In the genomic region with DNA sequence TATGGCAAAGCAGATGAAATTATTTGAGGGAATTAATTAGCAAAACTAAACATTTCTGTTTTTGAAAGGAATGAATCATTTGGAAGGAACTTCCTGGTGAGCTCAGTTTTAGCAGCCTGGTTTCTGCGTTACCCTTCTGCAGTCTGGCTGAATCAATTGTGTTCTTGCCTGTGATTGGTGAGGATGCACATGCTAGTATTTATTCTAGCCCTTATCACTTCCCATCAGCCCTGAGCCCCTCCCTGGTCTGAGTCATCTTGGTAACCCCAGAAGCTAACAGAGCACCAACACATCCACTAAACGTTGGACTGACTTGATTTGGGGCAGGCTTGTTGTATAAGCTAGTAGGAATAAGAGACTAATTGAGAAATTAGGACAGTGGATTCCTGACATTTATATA, we compare ENCODE assay signal across 8 cellular contexts. TPM values are rescaled to one million over a fixed set of nuclear protein-coding genes. Genes with fewer than 3 reads are reported as not detected.
DNase-seq lines count a peak whose midpoint lies in the region; ATAC-seq and TF ChIP-seq lines count a peak whose summit lies in the region.

No MANE protein-coding gene starts in this region.

- no peaks in the 10 kb centered on the region for H3K9me3 ChIP-seq in prostate gland

- CTCF ChIA-PET in activated CD4-positive, alpha-beta T cell treated with anti-CD3 and anti-CD28 coated beads, Interleukin-2, amount 10 ng/mL, durations not matched to agents 7 days and 5 days (lab: Charles Lee) = interaction anchor here (0.6 to 3.2 kb wide), 12 partner anchors 9 to 159 kb away, joined by 3 to 13 read pairs (median 3); a partner anchor contains a TSS

- peak overlapping the region in 6 of 7 donors; percentile 2 to 78 (median 70) for H3K27ac Mint-ChIP-seq in CD14-positive monocyte
- peak overlapping the region; percentile 69 for H3K27ac Mint-ChIP-seq in activated CD4-positive, alpha-beta T cell treated with anti-CD3 and anti-CD28 coated beads, Interleukin-2, amount 10 ng/mL, durations not matched to agents 7 days and 5 days

- WGBS in prostate gland = 16% methylated on average over 2 of the region's 2 CpGs

- H3K4me1 ChIP-seq in prostate gland (replicated peaks) = no peaks in the 10 kb centered on the region

- peaks cover under 1 to 4% (median 2%) of the 10 kb centered on the region in 3 donors for H3K27me3 Mint-ChIP-seq in CD14-positive monocyte (ENCODE audit: low read depth in 3 of 3)
- H3K27me3 Mint-ChIP-seq in activated CD4-positive, alpha-beta T cell treated with anti-CD3 and anti-CD28 coated beads, Interleukin-2, amount 10 ng/mL, durations not matched to agents 7 days and 5 days = peaks cover 4% of the 10 kb centered on the region

- no peaks in the 10 kb centered on the region for H3K36me3 ChIP-seq in prostate gland

- peaks cover 43% of the 10 kb centered on the region for H3K4me1 Mint-ChIP-seq in CD14-positive monocyte
- peaks cover 55% of the 10 kb centered on the region for H3K4me1 Mint-ChIP-seq in activated CD4-positive, alpha-beta T cell treated with anti-CD3 and anti-CD28 coated beads, Interleukin-2, amount 10 ng/mL, durations not matched to agents 7 days and 5 days

- no peak overlapping the region for H3K4me3 Mint-ChIP-seq in CD14-positive monocyte
- H3K4me3 Mint-ChIP-seq in activated CD4-positive, alpha-beta T cell treated with anti-CD3 and anti-CD28 coated beads, Interleukin-2, amount 10 ng/mL, durations not matched to agents 7 days and 5 days = no peak overlapping the region

- POLR2A ChIA-PET in activated CD4-positive, alpha-beta T cell treated with anti-CD3 and anti-CD28 coated beads, Interleukin-2, amount 10 ng/mL, durations not matched to agents 7 days and 5 days (lab: Charles Lee) = interaction anchor here (1.0 kb wide), 1 partner anchor 12 kb away, joined by 3 read pairs; no protein-coding TSS in a partner anchor

- no peaks in the 10 kb centered on the region for H3K27me3 ChIP-seq in prostate gland (replicated peaks; ENCODE audit: insufficient read depth)

- H3K4me3 ChIP-seq in prostate gland = no peak overlapping the region

- H3K36me3 Mint-ChIP-seq in CD14-positive monocyte = peaks cover 11 to 17% of the 10 kb centered on the region in 2 donors
- H3K36me3 Mint-ChIP-seq in activated CD4-positive, alpha-beta T cell treated with anti-CD3 and anti-CD28 coated beads, Interleukin-2, amount 10 ng/mL, durations not matched to agents 7 days and 5 days (ENCODE audit: low read depth) = peaks cover 9% of the 10 kb centered on the region

- intact Hi-C loops in CD14-positive monocyte (cut with micrococcal nuclease) = no loop called here
- intact Hi-C loops in prostate gland (cut with DNase I) = loop anchor here (10.0 kb wide), 1 partner anchor 46 kb away; no protein-coding TSS in a partner anchor

- H3K27ac ChIP-seq in prostate gland = peak overlapping the region in 1 of 2 donors; percentile 41

- TF ChIP-seq CTCF in CD14-positive monocyte (IDR thresholded peaks at IDR 0.05) (no peak), prostate gland (IDR thresholded peaks at IDR 0.05) (no peak)

- DNase-seq in CD14-positive monocyte (ENCODE audit: low spot score) = peak; percentile 71
- DNase-seq in HT1080 (ENCODE audit: low read depth) = peak; percentile 99
- peak; percentile 66 for DNase-seq in activated CD4-positive, alpha-beta T cell treated with anti-CD3 and anti-CD28 coated beads, Interleukin-2, amount 10 ng/mL, durations not matched to agents 7 days and 5 days
- peak; percentile 47 for DNase-seq in prostate gland (ENCODE audit: low spot score)
- no peak for DNase-seq in NCI-H524 (lab: John Stamatoyannopoulos, UW)

- TF ChIP-seq POLR2A in prostate gland (IDR thresholded peaks at IDR 0.05) = no peak

- H3K9me3 Mint-ChIP-seq in CD14-positive monocyte = no peaks in the 10 kb centered on the region
- H3K9me3 Mint-ChIP-seq in activated CD4-positive, alpha-beta T cell treated with anti-CD3 and anti-CD28 coated beads, Interleukin-2, amount 10 ng/mL, durations not matched to agents 7 days and 5 days = no peaks in the 10 kb centered on the region

- ATAC-seq in esophagus mucosa = peak; percentile 92
- ATAC-seq in GM21423 (IDR thresholded peaks at IDR 0.05; ENCODE audit: unreplicated experiment) = no peak
- no peak for ATAC-seq in HG03520 (IDR thresholded peaks at IDR 0.05; ENCODE audit: unreplicated experiment)

RNA-seq across cellular contexts. Expression of a gene that starts 6.6 kb away (rescaled TPM):
- polyA plus RNA-seq in CD14-positive monocyte = 10 to 100 TPM in 1 of 2 donors, 1 to 10 TPM in 1; 8.0 to 17.8 TPM
- 107 and 115 TPM in 2 replicates for total RNA-seq in HT1080 (2014; rRNA removed; shearing (Covaris generic))
- polyA plus RNA-seq in HT1080 (2015; cell fraction: cytosol; rRNA removed) = 61.9 and 68.8 TPM in 2 replicates
- polyA plus RNA-seq in HT1080 (2015; cell fraction: nucleus; rRNA removed) = 152 and 158 TPM in 2 replicates
- 10 to 100 TPM; 21.4 to 24.5 TPM for total RNA-seq in activated CD4-positive, alpha-beta T cell treated with anti-CD3 and anti-CD28 coated beads, Interleukin-2, amount 10 ng/mL, durations not matched to agents 7 days and 5 days
- 113 TPM for total RNA-seq in esophagus mucosa
- 100 to 1,000 TPM; 117 to 166 TPM for total RNA-seq in prostate gland

Comparison
In these comparisons a context has a peak if more than half of its experiments do, and no peak if none do; other contexts are left out.
1. DNase-seq: peak in CD14-positive monocyte (single experiment), HT1080 (single experiment), activated CD4-positive, alpha-beta T cell treated with anti-CD3 and anti-CD28 coated beads, Interleukin-2, amount 10 ng/mL, durations not matched to agents 7 days and 5 days (single experiment) and prostate gland (single experiment); none in NCI-H524 (0 of 2).